10 cellular contexts compared by ENCODE assay signal in genomic region chr7:130990178-130990832, GRCh38.
A peak's percentile ranks its signal among the peaks of the same experiment; 100 is the strongest.
DNase-seq lines count a peak whose midpoint lies in the region; ATAC-seq and TF ChIP-seq lines count a peak whose summit lies in the region.
"Had no signal": no experiment of that assay in that cellular context is flagged by ENCODE, and none has a peak within 500 bp of the region (broad histone marks: within the 10 kb centered on the region; RNA-seq: fewer than 3 reads in every experiment).

No MANE protein-coding gene starts in this region.

- H3K27me3 Mint-ChIP-seq in CD4-positive, CD25-positive, alpha-beta regulatory T cell: no peaks in the 10 kb centered on the region
- no peaks in the 10 kb centered on the region for H3K27me3 Mint-ChIP-seq in T-helper 2 cell treated with Interferon-gamma antibody and Interleukin-4, amounts not matched to agents 5 μg/mL and 100 μg/mL, for 36 hours (ENCODE audit: low read depth)

- intact Hi-C loops in dorsolateral prefrontal cortex (cut with DNase I): no loop called here
- intact Hi-C loops in prostate gland (cut with DNase I): no loop called here

- peak overlapping the region; percentile 44 to 96 (median 82) for H3K27ac Mint-ChIP-seq in CD4-positive, CD25-positive, alpha-beta regulatory T cell
- peak overlapping the region; percentile 73 for H3K27ac Mint-ChIP-seq in T-helper 2 cell treated with Interferon-gamma antibody and Interleukin-4, amounts not matched to agents 5 μg/mL and 100 μg/mL, for 36 hours

- TF ChIP-seq POLR2A in prostate gland (IDR thresholded peaks at IDR 0.05): no peak

- no peaks in the 10 kb centered on the region for H3K27me3 ChIP-seq in CD4-positive, CD25-positive, alpha-beta regulatory T cell (ENCODE audit: control insufficient read depth, insufficient read depth, low read length)
- H3K27me3 ChIP-seq in dorsolateral prefrontal cortex (no peaks in the 10 kb centered on the region), prostate gland (replicated peaks; ENCODE audit: insufficient read depth) (no peaks in the 10 kb centered on the region)

- peak; percentile 70 to 75 for ATAC-seq in CD4-positive, CD25-positive, alpha-beta regulatory T cell (ENCODE audit: low read depth in 2 of 2)
- no peak for ATAC-seq in HG02973 (IDR thresholded peaks at IDR 0.05; ENCODE audit: unreplicated experiment)

- WGBS in prostate gland: 50% methylated on average over 16 of the region's 16 CpGs

- H3K9me3 Mint-ChIP-seq in CD4-positive, CD25-positive, alpha-beta regulatory T cell: no peaks in the 10 kb centered on the region
- no peaks in the 10 kb centered on the region for H3K9me3 Mint-ChIP-seq in T-helper 2 cell treated with Interferon-gamma antibody and Interleukin-4, amounts not matched to agents 5 μg/mL and 100 μg/mL, for 36 hours

- peak overlapping the region; percentile 77 for H3K4me3 ChIP-seq in CD4-positive, CD25-positive, alpha-beta regulatory T cell (ENCODE audit: low read depth, low read length)
- H3K4me3 ChIP-seq in dorsolateral prefrontal cortex: no peak overlapping the region
- H3K4me3 ChIP-seq in prostate gland: no peak overlapping the region
- H3K4me3 ChIP-seq: GM23248 had no signal

- H3K4me1 ChIP-seq in CD4-positive, CD25-positive, alpha-beta regulatory T cell (ENCODE audit: control insufficient read depth, insufficient read depth, low read length, poor library complexity, severe bottlenecking): peaks cover 93% of the 10 kb centered on the region
- peaks cover 36% of the 10 kb centered on the region for H3K4me1 ChIP-seq in prostate gland (replicated peaks)

- H3K27ac ChIP-seq in CD4-positive, CD25-positive, alpha-beta regulatory T cell (ENCODE audit: insufficient read depth, low read length, poor library complexity, severe bottlenecking): peak overlapping the region; percentile 85
- peak overlapping the region in 33 of 59 donors; percentile 0 to 97 (median 43) for H3K27ac ChIP-seq in dorsolateral prefrontal cortex
- peak overlapping the region; percentile 32 to 49 for H3K27ac ChIP-seq in prostate gland
- H3K27ac ChIP-seq: GM23248 had no signal

- H3K36me3 Mint-ChIP-seq in CD4-positive, CD25-positive, alpha-beta regulatory T cell: peaks cover 21% of the 10 kb centered on the region
- peaks cover 12% of the 10 kb centered on the region for H3K36me3 Mint-ChIP-seq in T-helper 2 cell treated with Interferon-gamma antibody and Interleukin-4, amounts not matched to agents 5 μg/mL and 100 μg/mL, for 36 hours (ENCODE audit: low read depth)

- H3K4me1 Mint-ChIP-seq in CD4-positive, CD25-positive, alpha-beta regulatory T cell: peaks cover 57 to 97% (median 65%) of the 10 kb centered on the region in 4 donors
- peaks cover 64% of the 10 kb centered on the region for H3K4me1 Mint-ChIP-seq in T-helper 2 cell treated with Interferon-gamma antibody and Interleukin-4, amounts not matched to agents 5 μg/mL and 100 μg/mL, for 36 hours (ENCODE audit: low read depth)

- peak; percentile 41 to 66 (median 49) for DNase-seq in CD4-positive, CD25-positive, alpha-beta regulatory T cell
- DNase-seq in T-helper 2 cell treated with Interferon-gamma antibody and Interleukin-4, amounts not matched to agents 5 μg/mL and 100 μg/mL, for 36 hours (ENCODE audit: low spot score): no peak
- DNase-seq in dorsolateral prefrontal cortex: no peak
- peak; percentile 77 for DNase-seq in prostate gland (ENCODE audit: low spot score)
- DNase-seq in activated CD4-positive, CD25-positive, alpha-beta regulatory T cell treated with anti-CD3 and anti-CD28 coated beads, Interleukin-2, amount 50 U/mL, for 72 hours: no peak
- DNase-seq in foreskin melanocyte: no peak
- DNase-seq in DMS153 treated with DMSO at 0.1 percent for 48 hours (lab: John Stamatoyannopoulos, UW; ENCODE audit: unreplicated experiment): no peak
- DNase-seq: GM23248, RPMI8226 had no signal

- H3K4me3 Mint-ChIP-seq in CD4-positive, CD25-positive, alpha-beta regulatory T cell: peak overlapping the region; percentile 44 to 74 (median 54)
- peak overlapping the region; percentile 25 for H3K4me3 Mint-ChIP-seq in T-helper 2 cell treated with Interferon-gamma antibody and Interleukin-4, amounts not matched to agents 5 μg/mL and 100 μg/mL, for 36 hours

- H3K9me3 ChIP-seq in CD4-positive, CD25-positive, alpha-beta regulatory T cell (ENCODE audit: control insufficient read depth in 2 of 2, low read length in 2 of 2): no peaks in the 10 kb centered on the region
- H3K9me3 ChIP-seq in prostate gland: no peaks in the 10 kb centered on the region

- TF ChIP-seq CTCF in dorsolateral prefrontal cortex (IDR thresholded peaks at IDR 0.05 in 54 of 56, conservative IDR thresholded peaks at IDR 0.05 in 2 of 56; ENCODE audit: low read depth in 1 of 56, partially characterized antibody in 56 of 56) (no peak), prostate gland (IDR thresholded peaks at IDR 0.05) (no peak)

- H3K36me3 ChIP-seq in CD4-positive, CD25-positive, alpha-beta regulatory T cell (ENCODE audit: control insufficient read depth, insufficient read depth, low read length): peaks cover 29% of the 10 kb centered on the region
- H3K36me3 ChIP-seq in prostate gland: no peaks in the 10 kb centered on the region

Comparison
In these comparisons a context has a peak if more than half of its experiments do, and no peak if none do; other contexts are left out.
1. DNase-seq: peak in CD4-positive, CD25-positive, alpha-beta regulatory T cell (3 of 3) and prostate gland (single experiment); none in T-helper 2 cell treated with Interferon-gamma antibody and Interleukin-4, amounts not matched to agents 5 μg/mL and 100 μg/mL, for 36 hours (single experiment), dorsolateral prefrontal cortex (0 of 10), activated CD4-positive, CD25-positive, alpha-beta regulatory T cell treated with anti-CD3 and anti-CD28 coated beads, Interleukin-2, amount 50 U/mL, for 72 hours (single experiment), foreskin melanocyte (single experiment) and DMS153 treated with DMSO at 0.1 percent for 48 hours (single experiment).
2. Peak in every context shown above with its lines, with median percentiles within 50 percentile points of each other: H3K27ac ChIP-seq.